1 cellular context compared by ENCODE assay signal in the genomic region with DNA sequence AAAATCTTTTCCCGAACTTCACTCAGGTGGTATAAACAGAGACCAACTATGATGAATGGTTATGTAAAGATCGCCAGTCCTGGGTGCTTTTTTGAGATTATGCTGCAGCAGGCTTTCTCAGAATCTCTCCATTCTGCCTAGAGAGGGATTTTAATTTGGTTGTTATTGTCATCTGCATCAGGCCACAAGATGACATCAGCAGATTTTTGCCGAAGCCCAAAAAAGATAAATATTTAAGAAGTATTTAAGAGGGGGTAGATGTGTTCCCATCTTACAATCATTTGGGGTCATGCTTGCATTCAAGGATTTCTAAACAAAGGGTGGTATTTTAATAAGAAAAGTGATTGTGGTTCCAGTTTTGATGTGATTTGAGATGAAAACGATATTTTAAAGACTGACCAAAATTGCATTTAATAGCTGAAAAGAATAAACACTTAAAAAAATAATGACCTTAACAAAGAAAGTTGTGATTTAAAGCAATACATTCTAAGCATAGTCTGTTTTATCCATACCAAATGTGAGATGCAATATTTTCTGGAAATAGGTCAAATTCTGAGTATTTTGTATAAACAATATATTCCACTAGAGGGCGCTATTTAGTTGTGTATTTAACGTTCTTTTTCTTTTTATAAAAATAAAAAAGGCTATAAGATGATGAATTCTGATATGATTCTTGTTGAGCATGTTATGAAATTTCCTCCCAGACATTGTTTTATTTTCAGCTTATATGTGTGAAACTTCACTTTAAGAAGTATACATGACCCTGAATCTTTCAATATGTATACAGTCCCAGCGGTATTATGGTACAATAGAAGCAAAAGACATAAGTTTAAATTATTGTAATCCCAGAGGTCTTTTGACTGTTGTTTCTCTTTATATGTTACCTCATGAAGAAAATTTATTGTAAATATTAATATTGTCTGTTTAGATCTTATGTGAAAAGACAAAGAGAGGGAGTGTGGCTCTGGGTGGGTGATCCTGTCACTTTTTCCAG.
TF ChIP-seq lines count a peak whose summit lies in the region.

No MANE protein-coding gene starts in this region.

TF ChIP-seq in WTC11, 78 proteins besides CTCF, POLR2A, EP300 and RAD21 (continued from another document):
- TF ChIP-seq, protein P1, sequence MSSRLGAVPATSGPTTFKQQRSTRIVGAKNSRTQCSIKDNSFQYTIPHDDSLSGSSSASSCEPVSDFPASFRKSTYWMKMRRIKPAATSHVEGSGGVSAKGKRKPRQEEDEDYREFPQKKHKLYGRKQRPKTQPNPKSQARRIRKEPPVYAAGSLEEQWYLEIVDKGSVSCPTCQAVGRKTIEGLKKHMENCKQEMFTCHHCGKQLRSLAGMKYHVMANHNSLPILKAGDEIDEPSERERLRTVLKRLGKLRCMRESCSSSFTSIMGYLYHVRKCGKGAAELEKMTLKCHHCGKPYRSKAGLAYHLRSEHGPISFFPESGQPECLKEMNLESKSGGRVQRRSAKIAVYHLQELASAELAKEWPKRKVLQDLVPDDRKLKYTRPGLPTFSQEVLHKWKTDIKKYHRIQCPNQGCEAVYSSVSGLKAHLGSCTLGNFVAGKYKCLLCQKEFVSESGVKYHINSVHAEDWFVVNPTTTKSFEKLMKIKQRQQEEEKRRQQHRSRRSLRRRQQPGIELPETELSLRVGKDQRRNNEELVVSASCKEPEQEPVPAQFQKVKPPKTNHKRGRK (CRISPR knock-in tag; IDR thresholded peaks at IDR 0.05; ENCODE audit: borderline replicate concordance), result no peak
- no peak for TF ChIP-seq FOXP1 (CRISPR knock-in tag; IDR thresholded peaks at IDR 0.05; ENCODE audit: borderline replicate concordance)
- TF ChIP-seq, protein P2, sequence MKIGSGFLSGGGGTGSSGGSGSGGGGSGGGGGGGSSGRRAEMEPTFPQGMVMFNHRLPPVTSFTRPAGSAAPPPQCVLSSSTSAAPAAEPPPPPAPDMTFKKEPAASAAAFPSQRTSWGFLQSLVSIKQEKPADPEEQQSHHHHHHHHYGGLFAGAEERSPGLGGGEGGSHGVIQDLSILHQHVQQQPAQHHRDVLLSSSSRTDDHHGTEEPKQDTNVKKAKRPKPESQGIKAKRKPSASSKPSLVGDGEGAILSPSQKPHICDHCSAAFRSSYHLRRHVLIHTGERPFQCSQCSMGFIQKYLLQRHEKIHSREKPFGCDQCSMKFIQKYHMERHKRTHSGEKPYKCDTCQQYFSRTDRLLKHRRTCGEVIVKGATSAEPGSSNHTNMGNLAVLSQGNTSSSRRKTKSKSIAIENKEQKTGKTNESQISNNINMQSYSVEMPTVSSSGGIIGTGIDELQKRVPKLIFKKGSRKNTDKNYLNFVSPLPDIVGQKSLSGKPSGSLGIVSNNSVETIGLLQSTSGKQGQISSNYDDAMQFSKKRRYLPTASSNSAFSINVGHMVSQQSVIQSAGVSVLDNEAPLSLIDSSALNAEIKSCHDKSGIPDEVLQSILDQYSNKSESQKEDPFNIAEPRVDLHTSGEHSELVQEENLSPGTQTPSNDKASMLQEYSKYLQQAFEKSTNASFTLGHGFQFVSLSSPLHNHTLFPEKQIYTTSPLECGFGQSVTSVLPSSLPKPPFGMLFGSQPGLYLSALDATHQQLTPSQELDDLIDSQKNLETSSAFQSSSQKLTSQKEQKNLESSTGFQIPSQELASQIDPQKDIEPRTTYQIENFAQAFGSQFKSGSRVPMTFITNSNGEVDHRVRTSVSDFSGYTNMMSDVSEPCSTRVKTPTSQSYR (CRISPR knock-in tag; IDR thresholded peaks at IDR 0.05), result no peak
